8 cellular contexts compared by ENCODE assay signal in the genomic region with DNA sequence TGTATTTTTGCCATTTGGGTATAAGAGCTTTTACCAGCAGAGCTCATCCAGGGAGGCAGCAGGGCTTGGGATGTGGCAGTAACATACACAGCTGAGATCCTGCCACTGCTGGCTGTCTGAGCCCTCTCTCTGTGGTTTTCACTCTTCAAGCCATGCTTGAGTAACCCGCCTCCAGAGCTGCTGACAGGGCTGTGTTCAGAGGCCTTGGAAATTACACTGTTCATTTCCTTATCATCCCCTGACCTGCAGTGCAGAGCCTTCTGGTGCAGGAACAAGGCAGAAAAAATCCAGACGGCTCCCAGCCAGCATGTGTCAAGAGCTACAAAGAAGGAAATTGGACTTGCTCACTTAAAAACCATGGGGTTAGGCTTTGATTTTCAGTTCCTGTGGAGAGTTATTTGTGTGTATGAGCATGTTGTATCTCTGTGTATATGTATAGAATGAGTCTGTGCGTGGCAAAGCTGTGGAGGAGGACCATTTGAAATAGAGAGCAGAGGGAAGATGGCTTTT. TPM values are rescaled to one million over a fixed set of nuclear protein-coding genes. Genes with fewer than 3 reads are reported as not detected.
DNase-seq lines count a peak whose midpoint lies in the region; ATAC-seq, FAIRE-seq and TF ChIP-seq lines count a peak whose summit lies in the region.

No MANE protein-coding gene starts in this region.

- no peak for TF ChIP-seq CTCF in kidney epithelial cell (IDR thresholded peaks at IDR 0.05; ENCODE audit: insufficient read depth, low read length, poor library complexity, severe bottlenecking)

- DNase-seq in NCI-H510A treated with DMSO at 0.1 percent for 48 hours (lab: John Stamatoyannopoulos, UW): peak; percentile 10
- DNase-seq in NCI-H510A (lab: John Stamatoyannopoulos, UW): no peak
- peak; percentile 83 for DNase-seq in RCC 7860 (ENCODE audit: low spot score)
- peak; percentile 91 for DNase-seq in astrocyte of the hippocampus (ENCODE audit: low read depth, low spot score)
- DNase-seq in kidney epithelial cell (ENCODE audit: low read depth): peak; percentile 82
- peak; percentile 32 to 43 for DNase-seq in stimulated activated CD4-positive, alpha-beta T cell treated with anti-CD3 and anti-CD28 coated beads, Interleukin-15, amount 100 ng/mL, for 48 hours (ENCODE audit: low read depth in 2 of 2)
- DNase-seq in mesenteric fat pad (ENCODE audit: low spot score): no peak

- FAIRE-seq in RCC 7860 (lab: Jason Lieb, UNC): peak; percentile 94

- ATAC-seq in HG02852 (IDR thresholded peaks at IDR 0.05; ENCODE audit: unreplicated experiment): peak; percentile 75

- H3K36me3 ChIP-seq in kidney epithelial cell (ENCODE audit: control insufficient read depth, insufficient read depth, low read length): no peaks in the 10 kb centered on the region

- no peaks in the 10 kb centered on the region for H3K27me3 ChIP-seq in kidney epithelial cell (ENCODE audit: control insufficient read depth, insufficient read depth, low read length)

- no peak overlapping the region for H3K4me3 ChIP-seq in kidney epithelial cell (ENCODE audit: low read depth, low read length)

RNA-seq across cellular contexts. Expression of a gene that starts 47.0 kb away (rescaled TPM):
- total RNA-seq in kidney epithelial cell (18.4 and 19.0 TPM in 2 replicates), mesenteric fat pad (37.9 TPM)

Comparison
In these comparisons a context has a peak if more than half of its experiments do, and no peak if none do; other contexts are left out.
1. DNase-seq: peak in NCI-H510A treated with DMSO at 0.1 percent for 48 hours (single experiment), RCC 7860 (single experiment), astrocyte of the hippocampus (single experiment), kidney epithelial cell (single experiment) and stimulated activated CD4-positive, alpha-beta T cell treated with anti-CD3 and anti-CD28 coated beads, Interleukin-15, amount 100 ng/mL, for 48 hours (2 of 2); none in NCI-H510A (single experiment) and mesenteric fat pad (single experiment).